In genomic region chr21:45850181-45850580, GRCh38 we compare ENCODE assay signal across 17 cellular contexts.
DNase-seq lines count a peak whose midpoint lies in the region; ATAC-seq and TF ChIP-seq lines count a peak whose summit lies in the region.
"Had no signal": no experiment of that assay in that cellular context is flagged by ENCODE, and none has a peak within 500 bp of the region (broad histone marks: within the 10 kb centered on the region; RNA-seq: fewer than 3 reads in every experiment).

No MANE protein-coding gene starts in this region.

- no peak overlapping the region for H3K4me3 Mint-ChIP-seq in CD8-positive, alpha-beta T cell
- H3K4me3 Mint-ChIP-seq in H9, result no peak overlapping the region
- H3K4me3 Mint-ChIP-seq: CD4-positive, alpha-beta memory T cell had no signal

- DNase-seq in CD8-positive, alpha-beta T cell, result no peak
- DNase-seq in H9, result peak; percentile 7
- DNase-seq in mesenteric fat pad (ENCODE audit: low spot score), result peak; percentile 26
- DNase-seq in stomach, result peak; percentile 10
- DNase-seq in NCI-H1105 (lab: John Stamatoyannopoulos, UW), result no peak
- no peak for DNase-seq in DMS153 treated with DMSO at 0.1 percent for 48 hours (lab: John Stamatoyannopoulos, UW; ENCODE audit: unreplicated experiment)
- DNase-seq: BE2C; CD4-positive, alpha-beta memory T cell; COR-L47; DMS153; DND-41; GDM1; GM23248; IMR-90 had no signal

- H2BK15ac ChIP-seq in H9 (ENCODE audit: low read depth, low read length), result no peak overlapping the region

- H2BK120ac ChIP-seq in H9 (ENCODE audit: low read depth, low read length, poor library complexity, severe bottlenecking), result no peak overlapping the region

- no peak overlapping the region for H2AK5ac ChIP-seq in H9 (ENCODE audit: insufficient read length, low read length)

- H3K79me2 ChIP-seq in H9 (ENCODE audit: insufficient read depth, low read length), result no peaks in the 10 kb centered on the region

- H3K23ac ChIP-seq in H9 (ENCODE audit: insufficient read length, low read depth, low read length), result no peak overlapping the region

- peaks cover 15% of the 10 kb centered on the region for H3K27me3 Mint-ChIP-seq in CD8-positive, alpha-beta T cell (ENCODE audit: low read depth)
- H3K27me3 Mint-ChIP-seq in H9 (ENCODE audit: low read depth), result no peaks in the 10 kb centered on the region

- H3K27me3 ChIP-seq in CD8-positive, alpha-beta T cell (ENCODE audit: insufficient read depth, low read length), result no peaks in the 10 kb centered on the region
- H3K27me3 ChIP-seq in H9 (ENCODE audit: insufficient read depth, low read length) (no peaks in the 10 kb centered on the region), stomach (peaks cover 0 to 11% (median 0%) of the 10 kb centered on the region in 3 donors)
- H3K27me3 ChIP-seq: BE2C had no signal

- no peak overlapping the region for H3K4ac ChIP-seq in H9 (ENCODE audit: low read depth, low read length)

- POLR2A ChIA-PET in CD8-positive, alpha-beta T cell (lab: Charles Lee), result no interaction called here

- TF ChIP-seq EP300 in stomach (IDR thresholded peaks at IDR 0.05), result no peak

- intact Hi-C loops in CD8-positive, alpha-beta T cell (cut with DNase I, micrococcal nuclease), result no loop called here
- intact Hi-C loops in stomach (cut with DNase I; ENCODE audit: low total_unique reads), result no loop called here

- H3K14ac ChIP-seq in H9 (ENCODE audit: insufficient read depth, low read length), result no peak overlapping the region

- peaks cover 13% of the 10 kb centered on the region for H3K4me1 Mint-ChIP-seq in CD8-positive, alpha-beta T cell (ENCODE audit: low read depth)
- H3K4me1 Mint-ChIP-seq in H9, result peaks cover 14 to 15% of the 10 kb centered on the region in 2 experiments

- no peaks in the 10 kb centered on the region for H4K20me1 ChIP-seq in H9 (ENCODE audit: control insufficient read depth, insufficient read depth, insufficient read length)

- no peak overlapping the region for H3K9ac ChIP-seq in H9 (ENCODE audit: extremely low read depth, insufficient read length, low read length)
- H3K9ac ChIP-seq: GM23248 had no signal

- H4K91ac ChIP-seq in H9 (ENCODE audit: insufficient read length, low read depth, low read length), result no peak overlapping the region

- H4K5ac ChIP-seq in H9 (ENCODE audit: insufficient read length, low read depth, low read length), result no peak overlapping the region

- CTCF ChIA-PET in CD8-positive, alpha-beta T cell (lab: Charles Lee), result interaction anchor here (1.3 kb wide), 1 partner anchor 32 kb away, joined by 3 read pairs; no protein-coding TSS in a partner anchor

- H2BK12ac ChIP-seq in H9 (ENCODE audit: insufficient read length, low read depth, low read length), result no peak overlapping the region

- H3K4me2 ChIP-seq in H9 (ENCODE audit: insufficient read depth, insufficient read length, low read length), result no peak overlapping the region
- H3K4me2 ChIP-seq: A549 had no signal

- H3K79me1 ChIP-seq in H9 (ENCODE audit: insufficient read depth, low read depth, low read length, poor library complexity, severe bottlenecking), result no peaks in the 10 kb centered on the region

- H3K4me3 ChIP-seq in CD8-positive, alpha-beta T cell (ENCODE audit: low read depth, low read length), result no peak overlapping the region
- no peak overlapping the region for H3K4me3 ChIP-seq in stomach
- H3K4me3 ChIP-seq: A549, GM23248 had no signal

- H3K36me3 Mint-ChIP-seq in CD8-positive, alpha-beta T cell, result no peaks in the 10 kb centered on the region
- no peaks in the 10 kb centered on the region for H3K36me3 Mint-ChIP-seq in H9 (ENCODE audit: insufficient read depth in 1 of 3, low read depth in 3 of 3)

- no peak for ATAC-seq in CD8-positive, alpha-beta T cell
- ATAC-seq in HG03432 (IDR thresholded peaks at IDR 0.05; ENCODE audit: unreplicated experiment), result no peak
- ATAC-seq: A549 had no signal

- H3K36me3 ChIP-seq in CD8-positive, alpha-beta T cell (ENCODE audit: insufficient read depth, low read length), result no peaks in the 10 kb centered on the region
- no peaks in the 10 kb centered on the region for H3K36me3 ChIP-seq in stomach
- H3K36me3 ChIP-seq: BE2C had no signal

- no peaks in the 10 kb centered on the region for H3K23me2 ChIP-seq in H9 (ENCODE audit: insufficient read length, low read depth, low read length, poor library complexity, severe bottlenecking)

- no peaks in the 10 kb centered on the region for H3K9me3 Mint-ChIP-seq in CD8-positive, alpha-beta T cell
- H3K9me3 Mint-ChIP-seq in H9, result no peaks in the 10 kb centered on the region
- H3K9me3 Mint-ChIP-seq: CD4-positive, alpha-beta memory T cell had no signal

- no peak overlapping the region for H2AFZ ChIP-seq in H9 (ENCODE audit: low read length)
- H2AFZ ChIP-seq: GM23248 had no signal

- H4K8ac ChIP-seq in H9 (replicated peaks; ENCODE audit: insufficient read length, low read depth, low read length), result no peak overlapping the region

- peak overlapping the region; percentile 8 for H3K27ac Mint-ChIP-seq in CD8-positive, alpha-beta T cell
- H3K27ac Mint-ChIP-seq in H9, result no peak overlapping the region; a peak in 1 of 7 replicates
- H3K27ac Mint-ChIP-seq: CD4-positive, alpha-beta memory T cell had no signal

- no peak overlapping the region for H2BK20ac ChIP-seq in H9 (ENCODE audit: low read depth, low read length, poor library complexity, severe bottlenecking)

- no peak for TF ChIP-seq CTCF in CD8-positive, alpha-beta T cell (IDR thresholded peaks at IDR 0.05)
- TF ChIP-seq CTCF in H9 (conservative IDR thresholded peaks at IDR 0.05) (no peak), stomach (IDR thresholded peaks at IDR 0.05) (no peak)

- no peak overlapping the region for H3K56ac ChIP-seq in H9 (ENCODE audit: insufficient read length, low read depth, low read length)

- no peak overlapping the region for H3T11ph ChIP-seq in H9 (ENCODE audit: low read length)

- no CpG with 5 or more reads among the region's 4 CpGs for WGBS in H9 (ENCODE audit: extremely low coverage, insufficient read length, low lambda C conversion rate)
- 73 to 82% (median 75%) methylated on average over 4 of the region's 4 CpGs for WGBS in stomach, 5 donors

- peaks cover 4% of the 10 kb centered on the region for H3K4me1 ChIP-seq in CD8-positive, alpha-beta T cell (ENCODE audit: insufficient read depth, low read length)
- peaks cover 5% of the 10 kb centered on the region; the same call in 1 of the 2 replicates for H3K4me1 ChIP-seq in H9 (ENCODE audit: insufficient read depth, low read length)
- peaks cover 0 to 5% (median 0%) of the 10 kb centered on the region in 4 donors for H3K4me1 ChIP-seq in stomach
- H3K4me1 ChIP-seq: A549, BE2C had no signal

- no peaks in the 10 kb centered on the region for H3K9me3 ChIP-seq in CD8-positive, alpha-beta T cell (ENCODE audit: low read length)
- no peaks in the 10 kb centered on the region for H3K9me3 ChIP-seq in H9 (ENCODE audit: control insufficient read depth, low read depth, low read length)
- no peaks in the 10 kb centered on the region for H3K9me3 ChIP-seq in stomach
- H3K9me3 ChIP-seq: A549, BE2C had no signal

- no peak overlapping the region for H3K27ac ChIP-seq in CD8-positive, alpha-beta T cell (ENCODE audit: low read depth, low read length)
- H3K27ac ChIP-seq in H9 (ENCODE audit: insufficient read length, low read depth, low read length) (no peak overlapping the region), stomach (no peak overlapping the region)
- H3K27ac ChIP-seq: A549, C4-2B, GM23248 had no signal

- no peak overlapping the region for H3K18ac ChIP-seq in H9 (ENCODE audit: insufficient read length, low read depth, low read length)

- no peak for TF ChIP-seq POLR2A in stomach (IDR thresholded peaks at IDR 0.05)

- H2BK5ac ChIP-seq in H9 (ENCODE audit: insufficient read length, low read length), result no peak overlapping the region

Comparison
In these comparisons a context has a peak if more than half of its experiments do, and no peak if none do; other contexts are left out.
1. DNase-seq: peak in H9 (single experiment), mesenteric fat pad (single experiment) and stomach (single experiment); none in CD8-positive, alpha-beta T cell (0 of 7), NCI-H1105 (single experiment) and DMS153 treated with DMSO at 0.1 percent for 48 hours (single experiment).